In genomic region chr3:20853890-20854289, GRCh38 we compare ENCODE assay signal across 1 cellular context.
A peak's percentile ranks its signal among the peaks of the same experiment; 100 is the strongest.
TF ChIP-seq lines count a peak whose summit lies in the region.

No MANE protein-coding gene starts in this region.

TF ChIP-seq in HepG2, 621 proteins besides CTCF, POLR2A, EP300 and RAD21 (continued from another document and continues in another):
- TF ChIP-seq HNF4G (IDR thresholded peaks at IDR 0.05; ENCODE audit: borderline replicate concordance, low read depth, low read length) (no peak), HNF4G (CRISPR knock-in tag; IDR thresholded peaks at IDR 0.05; ENCODE audit: borderline replicate concordance, low read depth) (no peak), ZNF225 (CRISPR knock-in tag; IDR thresholded peaks at IDR 0.05) (no peak), NAIF1 (CRISPR knock-in tag; IDR thresholded peaks at IDR 0.05; ENCODE audit: borderline replicate concordance) (no peak), RORA (CRISPR knock-in tag; IDR thresholded peaks at IDR 0.05) (no peak), MED1 (CRISPR knock-in tag; IDR thresholded peaks at IDR 0.05) (0 out of 2 replicates have a peak, but pooled peaks have one; percentile 14), PHF20 (CRISPR knock-in tag; IDR thresholded peaks at IDR 0.05) (no peak), SNAPC4 (CRISPR knock-in tag; IDR thresholded peaks at IDR 0.05) (no peak), KDM5B (CRISPR knock-in tag; IDR thresholded peaks at IDR 0.05; ENCODE audit: borderline replicate concordance) (no peak), HOMEZ (CRISPR knock-in tag; IDR thresholded peaks at IDR 0.05; ENCODE audit: low read depth) (peak; percentile 66; the same call in 1 of the 2 replicates), BRCA1 (CRISPR knock-in tag; IDR thresholded peaks at IDR 0.05) (no peak), ZBTB2 (CRISPR knock-in tag; IDR thresholded peaks at IDR 0.05; ENCODE audit: low read depth) (no peak), DZIP1 (CRISPR knock-in tag; IDR thresholded peaks at IDR 0.05) (no peak), FOXP1 (IDR thresholded peaks at IDR 0.05) (no peak), FOXP1 (CRISPR knock-in tag; IDR thresholded peaks at IDR 0.05) (peak; percentile 58; the same call in 1 of the 2 replicates), BCL3 (CRISPR knock-in tag; IDR thresholded peaks at IDR 0.05) (no peak), REL (CRISPR knock-in tag; conservative IDR thresholded peaks at IDR 0.05) (no peak), ZNF274 (CRISPR knock-in tag; IDR thresholded peaks at IDR 0.05) (no peak), PATZ1 (CRISPR knock-in tag; IDR thresholded peaks at IDR 0.05) (no peak), HNF1B (CRISPR knock-in tag; IDR thresholded peaks at IDR 0.05) (no peak), PHF5A (CRISPR knock-in tag; IDR thresholded peaks at IDR 0.05; ENCODE audit: low read depth, unreplicated experiment) (no peak), NBN (conservative IDR thresholded peaks at IDR 0.05) (no peak), SNAI1 (CRISPR knock-in tag; IDR thresholded peaks at IDR 0.05; ENCODE audit: borderline replicate concordance) (no peak), SIN3B (IDR thresholded peaks at IDR 0.05; ENCODE audit: low read length) (no peak), MBD4 (IDR thresholded peaks at IDR 0.05; ENCODE audit: borderline replicate concordance, low read length) (no peak), ZNF354B (CRISPR knock-in tag; IDR thresholded peaks at IDR 0.05) (no peak), REST (IDR thresholded peaks at IDR 0.05; ENCODE audit: borderline replicate concordance in 1 of 2, low read depth in 1 of 2, low read length in 2 of 2) (no peak), ZNF207 (IDR thresholded peaks at IDR 0.05; ENCODE audit: borderline replicate concordance) (no peak), SMARCE1 (IDR thresholded peaks at IDR 0.05; ENCODE audit: borderline replicate concordance) (no peak), MXD3 (CRISPR knock-in tag; IDR thresholded peaks at IDR 0.05) (no peak), ZNF782 (CRISPR knock-in tag; IDR thresholded peaks at IDR 0.05; ENCODE audit: borderline replicate concordance) (no peak), MTERF4 (CRISPR knock-in tag; IDR thresholded peaks at IDR 0.05) (no peak)
